Comparison of ENCODE assay signal across 20 cellular contexts in genomic region chr5:75523275-75523674, GRCh38. TPM values are rescaled to one million over a fixed set of nuclear protein-coding genes. Genes with fewer than 3 reads are reported as not detected.
DNase-seq lines count a peak whose midpoint lies in the region; ATAC-seq, FAIRE-seq and TF ChIP-seq lines count a peak whose summit lies in the region.
"Had no signal": no experiment of that assay in that cellular context is flagged by ENCODE, and none has a peak within 500 bp of the region (broad histone marks: within the 10 kb centered on the region; RNA-seq: fewer than 3 reads in every experiment).

No MANE protein-coding gene starts in this region.

- POLR2A ChIA-PET in Caco-2 (lab: Charles Lee), result no interaction called here

- CTCF ChIA-PET in Caco-2 (lab: Charles Lee), result interaction anchor here (0.7 kb wide), 1 partner anchor 114 kb away, joined by 3 read pairs; no protein-coding TSS in a partner anchor

- no peak for ATAC-seq in gastrocnemius medialis
- ATAC-seq: GM23338, K562 had no signal

- peaks cover 8% of the 10 kb centered on the region for H3K36me3 Mint-ChIP-seq in Caco-2 (ENCODE audit: insufficient read depth, unreplicated experiment)
- H3K36me3 Mint-ChIP-seq in activated naive CD8-positive, alpha-beta T cell, result peaks cover 21% of the 10 kb centered on the region

- FAIRE-seq in GM19239 (lab: Jason Lieb, UNC), result peak; percentile 73
- FAIRE-seq: D721Med, islet of Langerhans, K562 had no signal

- H3K27me3 Mint-ChIP-seq in Caco-2 (ENCODE audit: insufficient read depth, unreplicated experiment), result no peaks in the 10 kb centered on the region
- H3K27me3 Mint-ChIP-seq in activated naive CD8-positive, alpha-beta T cell, result no peaks in the 10 kb centered on the region
- H3K27me3 Mint-ChIP-seq: naive thymus-derived CD8-positive, alpha-beta T cell had no signal

- no peak overlapping the region for H4K8ac ChIP-seq in mesendoderm (ENCODE audit: low read depth, low read length)

- H3K79me1 ChIP-seq in mesendoderm (ENCODE audit: low read length), result peaks cover 10% of the 10 kb centered on the region

- no peak overlapping the region for H3K4me3 ChIP-seq in Caco-2 (ENCODE audit: low read depth, low read length)
- H3K4me3 ChIP-seq in mesendoderm (ENCODE audit: low read length), result no peak overlapping the region
- no peak overlapping the region for H3K4me3 ChIP-seq in gastrocnemius medialis
- H3K4me3 ChIP-seq: GM23338, K562, suprapubic skin had no signal

- H2BK5ac ChIP-seq in mesendoderm (ENCODE audit: low read length), result no peak overlapping the region

- DNase-seq in Caco-2 (peak in 1 of 2 experiments; percentile 57), GM19239 (ENCODE audit: insufficient read length, low spot score) (no peak), mesendoderm (peak; percentile 28), gastrocnemius medialis (no peak), AG08395 (ENCODE audit: low spot score) (no peak), NCI-H524 treated with DMSO at 0.1 percent for 48 hours (lab: John Stamatoyannopoulos, UW) (no peak)
- DNase-seq: activated gamma-delta T cell treated with Interleukin-2 at 50 U/mL for 16 hours; BE2C; naive thymus-derived CD8-positive, alpha-beta T cell; NCI-H2029 treated with DMSO at 0.1 percent for 48 hours; NCI-H526; posterior cingulate gyrus; SHP77; stimulated activated CD4-positive, alpha-beta T cell treated with anti-CD3 and anti-CD28 coated beads, Interleukin-2, amount 100 ng/mL, for 48 hours had no signal

- H3K27me3 ChIP-seq in Caco-2 (replicated peaks; ENCODE audit: control insufficient read depth, insufficient read depth, low read length) (no peaks in the 10 kb centered on the region), mesendoderm (ENCODE audit: insufficient read depth, low read length, poor library complexity) (no peaks in the 10 kb centered on the region), gastrocnemius medialis (no peaks in the 10 kb centered on the region)
- H3K27me3 ChIP-seq: BE2C, suprapubic skin had no signal

- H3K9ac ChIP-seq in mesendoderm (ENCODE audit: low read length), result no peak overlapping the region

- in situ Hi-C loops in gastrocnemius medialis (cut with MboI; ENCODE audit: low sequenced_read_pairs in 4 of 4), result loop anchor here in 2 of 4 donors (25.0 kb wide), 1 partner anchor 186 kb away; the partner anchor contains the start of gene HMGCR (in 2 of the 2)

- H3K4me2 ChIP-seq in mesendoderm (ENCODE audit: low read length), result no peak overlapping the region
- H3K4me2 ChIP-seq: GM23338 had no signal

- H3K4me1 ChIP-seq in Caco-2 (peaks cover 20% of the 10 kb centered on the region), mesendoderm (ENCODE audit: control insufficient read depth, low read depth, low read length) (no peaks in the 10 kb centered on the region), gastrocnemius medialis (peaks cover 7 to 23% of the 10 kb centered on the region in 2 donors)

- no peak overlapping the region for H3K56ac ChIP-seq in mesendoderm (ENCODE audit: low read length)

- peak overlapping the region; percentile 77 for H3K27ac Mint-ChIP-seq in Caco-2 (ENCODE audit: unreplicated experiment)
- peak overlapping the region; percentile 28 for H3K27ac Mint-ChIP-seq in activated naive CD8-positive, alpha-beta T cell
- H3K27ac Mint-ChIP-seq: GM23338 had no signal

- peak overlapping the region; percentile 55 for H3K4me3 Mint-ChIP-seq in Caco-2 (ENCODE audit: unreplicated experiment)
- H3K4me3 Mint-ChIP-seq in activated naive CD8-positive, alpha-beta T cell, result peak overlapping the region; percentile 27
- H3K4me3 Mint-ChIP-seq: GM23338 had no signal

- H3K18ac ChIP-seq in mesendoderm (ENCODE audit: low read length), result no peak overlapping the region

- no peak overlapping the region for H2BK120ac ChIP-seq in mesendoderm (ENCODE audit: low read depth, low read length)

- peaks cover 5% of the 10 kb centered on the region for H3K9me3 ChIP-seq in Caco-2
- H3K9me3 ChIP-seq in gastrocnemius medialis, result no peaks in the 10 kb centered on the region
- H3K9me3 ChIP-seq: BE2C, suprapubic skin had no signal

- no peak for TF ChIP-seq CTCF in Caco-2 (IDR thresholded peaks at IDR 0.05; ENCODE audit: insufficient read depth in 1 of 2, low read depth in 1 of 2, low read length in 1 of 2, severe bottlenecking in 1 of 2, unreplicated experiment in 1 of 2)
- no peak for TF ChIP-seq CTCF in gastrocnemius medialis (IDR thresholded peaks at IDR 0.05 in 4 of 5, conservative IDR thresholded peaks at IDR 0.05 in 1 of 5)

- H3K79me2 ChIP-seq in mesendoderm (ENCODE audit: control insufficient read depth, insufficient read depth, low read length), result peaks cover 10% of the 10 kb centered on the region

- peaks cover 22% of the 10 kb centered on the region for H3K4me1 Mint-ChIP-seq in Caco-2 (ENCODE audit: low read depth, unreplicated experiment)
- peaks cover 64% of the 10 kb centered on the region for H3K4me1 Mint-ChIP-seq in activated naive CD8-positive, alpha-beta T cell (ENCODE audit: low read depth)

- H3K9me3 Mint-ChIP-seq in Caco-2 (ENCODE audit: unreplicated experiment), result peaks cover 18% of the 10 kb centered on the region
- peaks cover 8% of the 10 kb centered on the region for H3K9me3 Mint-ChIP-seq in activated naive CD8-positive, alpha-beta T cell (ENCODE audit: low read depth)

- BruUV-seq in Caco-2 (replicated peaks; lab: Mats Ljungman, UMichigan), result no TSS peak

- H4K5ac ChIP-seq in mesendoderm (ENCODE audit: low read length), result no peak overlapping the region

- H3K27ac ChIP-seq in mesendoderm (ENCODE audit: low read depth, low read length), result no peak overlapping the region
- no peak overlapping the region for H3K27ac ChIP-seq in gastrocnemius medialis
- H3K27ac ChIP-seq: suprapubic skin had no signal

- no peak overlapping the region for H2AK5ac ChIP-seq in mesendoderm (ENCODE audit: low read length)

- no peaks in the 10 kb centered on the region for H3K36me3 ChIP-seq in Caco-2 (ENCODE audit: control insufficient read depth, insufficient read depth, low read length)
- no peaks in the 10 kb centered on the region for H3K36me3 ChIP-seq in mesendoderm (ENCODE audit: control insufficient read depth, insufficient read depth, low read length)
- no peaks in the 10 kb centered on the region for H3K36me3 ChIP-seq in gastrocnemius medialis

- H3K4ac ChIP-seq in mesendoderm (ENCODE audit: low read depth, low read length), result no peak overlapping the region

- no CpG with 5 or more reads among the region's 1 CpG for WGBS in mesendoderm (ENCODE audit: extremely low coverage, insufficient coverage, low lambda C conversion rate)

- no peak overlapping the region for H2BK15ac ChIP-seq in mesendoderm (replicated peaks; ENCODE audit: low read depth)

- no peak for TF ChIP-seq POLR2A in gastrocnemius medialis (IDR thresholded peaks at IDR 0.05)

- H3K23ac ChIP-seq in mesendoderm (ENCODE audit: low read length), result no peak overlapping the region

- intact Hi-C loops in Caco-2 (cut with micrococcal nuclease; ENCODE audit: unreplicated experiment) (loop anchor here (1.0 to 5.0 kb wide), 2 partner anchors 12 to 94 kb away; partner anchors contain the start of genes CERT1 and POLK), gastrocnemius medialis (cut with DNase I; ENCODE audit: low total_unique reads) (no loop called here)

RNA-seq across cellular contexts. Expression of gene POLK, which starts 11.6 kb away (rescaled TPM):
- 7.5 and 11.1 TPM in 2 replicates for total RNA-seq in Caco-2 (2022)
- 3.7 TPM for polyA plus RNA-seq in mesendoderm (2013, experiment 1 of 2)
- polyA plus RNA-seq in mesendoderm (2013, experiment 2 of 2), result 3.5 TPM
- 10 to 100 TPM; 23.9 to 35.8 (median 27.8) TPM for total RNA-seq in gastrocnemius medialis

RNA-seq across cellular contexts. Expression of gene CERT1, which starts 11.8 kb away (rescaled TPM):
- total RNA-seq in Caco-2 (2022), result 42.7 and 44.3 TPM in 2 replicates
- 32.2 TPM for polyA plus RNA-seq in mesendoderm (2013, experiment 1 of 2)
- polyA plus RNA-seq in mesendoderm (2013, experiment 2 of 2), result 31.0 TPM
- 10 to 100 TPM; 30.8 to 50.6 (median 41.9) TPM for total RNA-seq in gastrocnemius medialis
